ENCODE assay signal across 9 cellular contexts in the genomic region with DNA sequence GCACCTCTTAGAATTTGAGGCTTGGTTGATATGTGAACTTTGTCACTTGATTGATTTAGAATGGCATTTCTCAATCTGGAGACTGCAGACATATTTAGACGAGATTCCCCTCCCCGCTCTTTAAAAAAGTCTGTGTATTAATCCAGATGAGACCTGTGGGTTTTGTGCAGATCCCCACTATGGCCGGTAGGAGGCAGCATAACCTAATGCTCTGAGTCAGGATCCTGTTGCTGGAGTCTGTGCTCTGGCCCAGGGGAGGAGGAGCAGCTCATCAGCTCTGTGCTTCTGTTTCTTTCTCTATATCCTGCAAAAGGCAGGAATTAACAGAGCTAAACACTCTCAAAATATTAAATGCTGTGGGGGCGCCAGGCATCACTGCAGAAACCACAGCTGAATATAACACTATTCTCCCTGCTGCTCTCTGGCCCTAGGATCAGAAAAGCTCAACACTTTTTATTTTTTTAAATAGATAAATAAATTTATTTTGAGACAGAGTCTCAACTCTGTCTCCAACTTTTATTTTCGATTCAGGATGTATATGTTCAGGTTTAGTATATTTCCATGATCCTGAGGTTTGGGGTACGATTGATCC. TPM values are rescaled to one million over a fixed set of nuclear protein-coding genes. Genes with fewer than 3 reads are reported as not detected.
A peak's percentile ranks its signal among the peaks of the same experiment; 100 is the strongest.
DNase-seq lines count a peak whose midpoint lies in the region; ATAC-seq and TF ChIP-seq lines count a peak whose summit lies in the region.
"Had no signal": no experiment of that assay in that cellular context is flagged by ENCODE, and none has a peak within 500 bp of the region (broad histone marks: within the 10 kb centered on the region; RNA-seq: fewer than 3 reads in every experiment).

No MANE protein-coding gene starts in this region.

- CTCF ChIA-PET in Caco-2 (lab: Charles Lee), result interaction anchor here (0.5 to 2.2 kb wide), 26 partner anchors 11 to 295 kb away, joined by 3 to 157 read pairs (median 4); partner anchors contain the start of gene PRPF18
- CTCF ChIA-PET in Panc1 (lab: Charles Lee), result interaction anchor here (0.6 to 1.7 kb wide), 6 partner anchors 46 to 218 kb away, joined by 3 to 8 read pairs (median 5); no protein-coding TSS in a partner anchor

- peaks cover 10% of the 10 kb centered on the region for H3K4me1 ChIP-seq in Caco-2
- no peaks in the 10 kb centered on the region for H3K4me1 ChIP-seq in Karpas-422 (ENCODE audit: low read length)
- H3K4me1 ChIP-seq in Panc1 (ENCODE audit: control insufficient read depth, insufficient read depth, low read length), result no peaks in the 10 kb centered on the region
- H3K4me1 ChIP-seq in neuronal stem cell (ENCODE audit: control insufficient read depth in 2 of 2, insufficient read depth in 1 of 2, low read depth in 1 of 2, low read length in 2 of 2), result no peaks in the 10 kb centered on the region
- H3K4me1 ChIP-seq in upper lobe of right lung, result no peaks in the 10 kb centered on the region

- no peak overlapping the region for H3K4ac ChIP-seq in neuronal stem cell (ENCODE audit: low read length)

- in situ Hi-C loops in Panc1 (cut with HindIII; ENCODE audit: low pct_unique_long_range_greater_than_20kb, low sequenced_read_pairs), result no loop called here

- H3K9ac ChIP-seq in Karpas-422 (ENCODE audit: low read length) (no peak overlapping the region), neuronal stem cell (ENCODE audit: low read depth, low read length, poor library complexity) (no peak overlapping the region)

- TF ChIP-seq CTCF in Caco-2 (IDR thresholded peaks at IDR 0.05; ENCODE audit: insufficient read depth in 1 of 2, low read depth in 1 of 2, low read length in 1 of 2, severe bottlenecking in 1 of 2, unreplicated experiment in 1 of 2), result peak; percentile 99
- peak; percentile 90 for TF ChIP-seq CTCF in Panc1 (IDR thresholded peaks at IDR 0.05)
- peak; percentile 99 for TF ChIP-seq CTCF in fibroblast of pulmonary artery (IDR thresholded peaks at IDR 0.05; ENCODE audit: low read length, missing control alignments)
- TF ChIP-seq CTCF in upper lobe of right lung (IDR thresholded peaks at IDR 0.05), result peak; percentile 93

- H3K14ac ChIP-seq in neuronal stem cell (ENCODE audit: low read length), result no peak overlapping the region

- no peaks in the 10 kb centered on the region for H3K79me2 ChIP-seq in Karpas-422 (ENCODE audit: low read length)

- no peak overlapping the region for H3K4me2 ChIP-seq in Karpas-422 (ENCODE audit: low read depth, low read length, poor library complexity, severe bottlenecking)
- no peak overlapping the region for H3K4me2 ChIP-seq in neuronal stem cell (ENCODE audit: insufficient read depth, low read length, poor library complexity, severe bottlenecking)

- H3K36me3 ChIP-seq in Caco-2 (ENCODE audit: control insufficient read depth, insufficient read depth, low read length), result no peaks in the 10 kb centered on the region
- no peaks in the 10 kb centered on the region for H3K36me3 ChIP-seq in Karpas-422 (ENCODE audit: insufficient read depth, low read length)
- H3K36me3 ChIP-seq in Panc1 (ENCODE audit: control insufficient read depth, insufficient read depth, low read length), result no peaks in the 10 kb centered on the region
- no peaks in the 10 kb centered on the region for H3K36me3 ChIP-seq in neuronal stem cell (replicated peaks in 1 of 2; ENCODE audit: control insufficient read depth in 2 of 2, insufficient read depth in 2 of 2, low read length in 2 of 2)
- no peaks in the 10 kb centered on the region for H3K36me3 ChIP-seq in upper lobe of right lung

- H3K4me3 ChIP-seq in Caco-2 (ENCODE audit: low read depth, low read length) (no peak overlapping the region), Karpas-422 (ENCODE audit: low read length) (no peak overlapping the region), Panc1 (ENCODE audit: low read depth in 2 of 2, low read length in 2 of 2) (no peak overlapping the region), fibroblast of pulmonary artery (replicated peaks; ENCODE audit: low read depth, low read length) (no peak overlapping the region), neuronal stem cell (ENCODE audit: low read length in 2 of 2) (no peak overlapping the region), upper lobe of right lung (no peak overlapping the region)

- no peak overlapping the region for H4K8ac ChIP-seq in neuronal stem cell (ENCODE audit: low read depth, low read length)

- POLR2A ChIA-PET in Caco-2 (lab: Charles Lee) (interaction anchor here (1.0 kb wide), 1 partner anchor 68 kb away, joined by 3 read pairs; no protein-coding TSS in a partner anchor), Panc1 (lab: Charles Lee) (interaction anchor here (0.6 kb wide), 1 partner anchor 166 kb away, joined by 3 read pairs; no protein-coding TSS in a partner anchor)

- H3K36me3 Mint-ChIP-seq in Caco-2 (ENCODE audit: insufficient read depth, unreplicated experiment), result no peaks in the 10 kb centered on the region

- no peak overlapping the region for H2BK15ac ChIP-seq in neuronal stem cell (ENCODE audit: low read length)

- no peak overlapping the region for H2BK5ac ChIP-seq in neuronal stem cell (ENCODE audit: low read length)

- H3K9me3 Mint-ChIP-seq in Caco-2 (ENCODE audit: unreplicated experiment), result no peaks in the 10 kb centered on the region
- H3K9me3 Mint-ChIP-seq: T-helper 1 cell treated with Interleukin-12 subunit alpha and Interleukin-12 subunit beta and Interleukin-4 antibody, amounts not matched to agents 30 μg/mL and 1 μg/mL, for 36 hours had no signal

- no peaks in the 10 kb centered on the region for H4K20me1 ChIP-seq in Karpas-422 (ENCODE audit: insufficient read depth, low read depth, low read length)

- no peaks in the 10 kb centered on the region for H3K27me3 ChIP-seq in Caco-2 (replicated peaks; ENCODE audit: control insufficient read depth, insufficient read depth, low read length)
- no peaks in the 10 kb centered on the region for H3K27me3 ChIP-seq in Karpas-422 (ENCODE audit: low read length)
- no peaks in the 10 kb centered on the region for H3K27me3 ChIP-seq in Panc1 (ENCODE audit: control insufficient read depth, insufficient read depth, low read length)
- no peaks in the 10 kb centered on the region for H3K27me3 ChIP-seq in neuronal stem cell (ENCODE audit: control insufficient read depth in 3 of 3, insufficient read depth in 3 of 3, low read depth in 1 of 3, low read length in 3 of 3)
- no peaks in the 10 kb centered on the region for H3K27me3 ChIP-seq in upper lobe of right lung

- no peak overlapping the region for H2BK120ac ChIP-seq in neuronal stem cell (ENCODE audit: low read depth, low read length)

- DNase-seq in Caco-2 (peak; percentile 88 to 90), Karpas-422 (peak; percentile 93), Panc1 (ENCODE audit: low read depth, low spot score) (peak; percentile 55), fibroblast of pulmonary artery (ENCODE audit: low read depth) (peak; percentile 87), neuronal stem cell (ENCODE audit: low spot score) (peak; percentile 84), upper lobe of right lung (no peak)
- peak; percentile 65 to 66 for DNase-seq in activated T-cell treated with anti-CD3 and anti-CD28 coated beads, Interleukin-2, amount 50 U/mL, for 48 hours

- H3K18ac ChIP-seq in neuronal stem cell (ENCODE audit: low read length), result no peak overlapping the region

- no peak overlapping the region for H2AK5ac ChIP-seq in neuronal stem cell (ENCODE audit: low read depth, low read length)

- H2BK12ac ChIP-seq in neuronal stem cell (ENCODE audit: low read length), result no peak overlapping the region

- ATAC-seq in GM21367 (IDR thresholded peaks at IDR 0.05; ENCODE audit: unreplicated experiment) (peak; percentile 74), Panc1 (peak; percentile 97), upper lobe of right lung (peak; percentile 100)

- WGBS in neuronal stem cell (ENCODE audit: extremely low coverage in 2 of 2, insufficient read length in 2 of 2, insufficient replicate concordance in 1 of 2), 2 donors, result no CpG with 5 or more reads among the region's 6 CpGs

- H3K79me1 ChIP-seq in neuronal stem cell (ENCODE audit: low read depth, low read length), result no peaks in the 10 kb centered on the region

- H3K9me2 ChIP-seq in Karpas-422 (replicated peaks; ENCODE audit: insufficient read depth, low read length), result no peaks in the 10 kb centered on the region

- H2AFZ ChIP-seq in Karpas-422 (ENCODE audit: low read length) (no peak overlapping the region), neuronal stem cell (ENCODE audit: low read length) (peak overlapping the region; percentile 45)

- H4K91ac ChIP-seq in neuronal stem cell (ENCODE audit: low read depth, low read length, poor library complexity), result no peak overlapping the region

- no peak overlapping the region for H3K27ac Mint-ChIP-seq in Caco-2 (ENCODE audit: unreplicated experiment)
- H3K27ac Mint-ChIP-seq: T-helper 1 cell treated with Interleukin-12 subunit alpha and Interleukin-12 subunit beta and Interleukin-4 antibody, amounts not matched to agents 30 μg/mL and 1 μg/mL, for 36 hours had no signal

- BruUV-seq in Caco-2 (replicated peaks; lab: Mats Ljungman, UMichigan) (no TSS peak), Panc1 (replicated peaks; lab: Mats Ljungman, UMichigan) (no TSS peak)

- peaks cover 24% of the 10 kb centered on the region for H3K4me1 Mint-ChIP-seq in Caco-2 (ENCODE audit: low read depth, unreplicated experiment)

- no peaks in the 10 kb centered on the region for H3K9me3 ChIP-seq in Caco-2
- H3K9me3 ChIP-seq in Karpas-422 (ENCODE audit: low read length), result no peaks in the 10 kb centered on the region
- H3K9me3 ChIP-seq in Panc1 (ENCODE audit: control insufficient read depth, insufficient read depth, low read depth, low read length), result no peaks in the 10 kb centered on the region
- H3K9me3 ChIP-seq in neuronal stem cell (replicated peaks in 1 of 2; ENCODE audit: control insufficient read depth in 2 of 2, insufficient read depth in 1 of 2, low read depth in 1 of 2, low read length in 2 of 2), result no peaks in the 10 kb centered on the region
- no peaks in the 10 kb centered on the region for H3K9me3 ChIP-seq in upper lobe of right lung

- intact Hi-C loops in Caco-2 (cut with micrococcal nuclease; ENCODE audit: unreplicated experiment), result loop anchor here (1.0 kb wide), 7 partner anchors 11 to 214 kb away; partner anchors contain the start of gene PRPF18
- intact Hi-C loops in Panc1 (cut with micrococcal nuclease; ENCODE audit: unreplicated experiment), result loop anchor here (2.0 to 5.0 kb wide), 4 partner anchors 67 to 215 kb away; partner anchors contain the start of gene PRPF18
- intact Hi-C loops in upper lobe of right lung (cut with DNase I), result loop anchor here (10.0 kb wide), 1 partner anchor 63 kb away; no protein-coding TSS in a partner anchor

- H3K27ac ChIP-seq in Karpas-422 (ENCODE audit: low read length) (no peak overlapping the region), Panc1 (ENCODE audit: low read length) (no peak overlapping the region), neuronal stem cell (replicated peaks; ENCODE audit: low read length) (no peak overlapping the region), upper lobe of right lung (no peak overlapping the region)

- H3K4me3 Mint-ChIP-seq in Caco-2 (ENCODE audit: unreplicated experiment), result no peak overlapping the region
- H3K4me3 Mint-ChIP-seq: T-helper 1 cell treated with Interleukin-12 subunit alpha and Interleukin-12 subunit beta and Interleukin-4 antibody, amounts not matched to agents 30 μg/mL and 1 μg/mL, for 36 hours had no signal

- H3K27me3 Mint-ChIP-seq in Caco-2 (ENCODE audit: insufficient read depth, unreplicated experiment), result no peaks in the 10 kb centered on the region

- H3K23ac ChIP-seq in neuronal stem cell (ENCODE audit: low read depth, low read length, poor library complexity), result no peak overlapping the region

RNA-seq across cellular contexts. Expression of gene SEPHS1, which starts 23.9 kb away (rescaled TPM):
- total RNA-seq in Caco-2 (2022) (129 and 139 TPM in 2 replicates), Panc1 (2021; ENCODE audit: unreplicated experiment) (47.1 TPM), upper lobe of right lung (38.9 TPM)
- 70.0 and 81.0 TPM in 2 replicates for total RNA-seq in Karpas-422 (2014; rRNA removed; shearing (Covaris generic); ENCODE audit: low replicate concordance)
- 27.0 TPM for polyA plus RNA-seq in Panc1 (2012; ENCODE audit: insufficient read length)
- 56.0 TPM for polyA plus RNA-seq in neuronal stem cell (2013, experiment 1 of 2)
- polyA plus RNA-seq in neuronal stem cell (2013, experiment 2 of 2), result 55.4 TPM
